ENCODE assay signal across 8 cellular contexts in genomic region chr10:120824864-120825263, GRCh38. TPM values are rescaled to one million over a fixed set of nuclear protein-coding genes. Genes with fewer than 3 reads are reported as not detected.
DNase-seq lines count a peak whose midpoint lies in the region; ATAC-seq and TF ChIP-seq lines count a peak whose summit lies in the region.

No MANE protein-coding gene starts in this region.

- TF ChIP-seq POLR2A in esophagus squamous epithelium (IDR thresholded peaks at IDR 0.05) = no peak

- H3K9me3 Mint-ChIP-seq in activated T-cell treated with anti-CD3 and anti-CD28 coated beads, Interleukin-2, amount 50 U/mL, for 72 hours = no peaks in the 10 kb centered on the region
- no peaks in the 10 kb centered on the region for H3K9me3 Mint-ChIP-seq in activated T-cell treated with anti-CD3 and anti-CD28 coated beads, Interleukin-2, amount 50 U/mL, for 4 hours
- no peaks in the 10 kb centered on the region for H3K9me3 Mint-ChIP-seq in effector memory CD8-positive, alpha-beta T cell

- no peak overlapping the region for H3K4me3 ChIP-seq in cardiac fibroblast (replicated peaks in 1 of 2; ENCODE audit: low read depth in 2 of 2, low read length in 2 of 2)
- no peak overlapping the region for H3K4me3 ChIP-seq in esophagus squamous epithelium

- H3K27me3 ChIP-seq in esophagus squamous epithelium = no peaks in the 10 kb centered on the region

- H3K4me1 ChIP-seq in esophagus squamous epithelium = no peaks in the 10 kb centered on the region

- H3K4me1 Mint-ChIP-seq in activated T-cell treated with anti-CD3 and anti-CD28 coated beads, Interleukin-2, amount 50 U/mL, for 72 hours (ENCODE audit: low read depth) = no peaks in the 10 kb centered on the region
- no peaks in the 10 kb centered on the region for H3K4me1 Mint-ChIP-seq in activated T-cell treated with anti-CD3 and anti-CD28 coated beads, Interleukin-2, amount 50 U/mL, for 4 hours (ENCODE audit: low read depth)
- peaks cover 0 to 3% of the 10 kb centered on the region in 2 donors for H3K4me1 Mint-ChIP-seq in effector memory CD8-positive, alpha-beta T cell (ENCODE audit: low read depth in 2 of 2)

- H3K27me3 Mint-ChIP-seq in activated T-cell treated with anti-CD3 and anti-CD28 coated beads, Interleukin-2, amount 50 U/mL, for 72 hours (ENCODE audit: low read depth) = peaks cover 7% of the 10 kb centered on the region
- peaks cover 5% of the 10 kb centered on the region for H3K27me3 Mint-ChIP-seq in activated T-cell treated with anti-CD3 and anti-CD28 coated beads, Interleukin-2, amount 50 U/mL, for 4 hours (ENCODE audit: low read depth)
- peaks cover 14 to 57% of the 10 kb centered on the region in 2 donors for H3K27me3 Mint-ChIP-seq in effector memory CD8-positive, alpha-beta T cell

- H3K4me3 Mint-ChIP-seq in activated T-cell treated with anti-CD3 and anti-CD28 coated beads, Interleukin-2, amount 50 U/mL, for 72 hours = no peak overlapping the region
- H3K4me3 Mint-ChIP-seq in activated T-cell treated with anti-CD3 and anti-CD28 coated beads, Interleukin-2, amount 50 U/mL, for 4 hours = no peak overlapping the region
- no peak overlapping the region for H3K4me3 Mint-ChIP-seq in effector memory CD8-positive, alpha-beta T cell

- H3K27ac Mint-ChIP-seq in activated T-cell treated with anti-CD3 and anti-CD28 coated beads, Interleukin-2, amount 50 U/mL, for 72 hours = no peak overlapping the region
- no peak overlapping the region for H3K27ac Mint-ChIP-seq in effector memory CD8-positive, alpha-beta T cell

- intact Hi-C loops in esophagus squamous epithelium (cut with DNase I) = no loop called here

- no peaks in the 10 kb centered on the region for H3K36me3 ChIP-seq in esophagus squamous epithelium

- ATAC-seq in activated T-cell treated with anti-CD3 and anti-CD28 coated beads, Interleukin-2, amount 50 U/mL, for 72 hours (replicated peaks in 1 of 2) = no peak
- no peak for ATAC-seq in activated T-cell treated with anti-CD3 and anti-CD28 coated beads, Interleukin-2, amount 50 U/mL, for 4 hours
- ATAC-seq in effector memory CD8-positive, alpha-beta T cell (replicated peaks) = no peak

- no peaks in the 10 kb centered on the region for H3K36me3 Mint-ChIP-seq in activated T-cell treated with anti-CD3 and anti-CD28 coated beads, Interleukin-2, amount 50 U/mL, for 72 hours (ENCODE audit: insufficient read depth in 2 of 2)
- H3K36me3 Mint-ChIP-seq in activated T-cell treated with anti-CD3 and anti-CD28 coated beads, Interleukin-2, amount 50 U/mL, for 4 hours (ENCODE audit: insufficient read depth) = no peaks in the 10 kb centered on the region
- no peaks in the 10 kb centered on the region for H3K36me3 Mint-ChIP-seq in effector memory CD8-positive, alpha-beta T cell (ENCODE audit: insufficient read depth)

- WGBS in esophagus squamous epithelium, 2 donors = 46 to 49% methylated on average over 9 to 10 of the region's 10 CpGs

- TF ChIP-seq CTCF in cardiac fibroblast (IDR thresholded peaks at IDR 0.05; ENCODE audit: low read depth, low read length) = no peak
- peak in 3 of 6 experiments; percentile 15 to 56 (median 27) for TF ChIP-seq CTCF in esophagus squamous epithelium (IDR thresholded peaks at IDR 0.05)

- no peak overlapping the region for H3K27ac ChIP-seq in esophagus squamous epithelium

- H3K9me3 ChIP-seq in esophagus squamous epithelium = no peaks in the 10 kb centered on the region

- peak; percentile 3 to 16 for DNase-seq in activated T-cell treated with anti-CD3 and anti-CD28 coated beads, Interleukin-2, amount 50 U/mL, for 72 hours
- no peak for DNase-seq in activated T-cell treated with anti-CD3 and anti-CD28 coated beads, Interleukin-2, amount 50 U/mL, for 4 hours
- DNase-seq in NCI-H446 treated with DMSO at 0.1 percent for 48 hours (lab: John Stamatoyannopoulos, UW) = peak; percentile 67
- DNase-seq in cardiac fibroblast (ENCODE audit: low read depth in 2 of 2) = peak; percentile 4 to 5
- DNase-seq in pons (ENCODE audit: low spot score) = peak; percentile 46
- no peak for DNase-seq in esophagus squamous epithelium (lab: John Stamatoyannopoulos, UW)
- DNase-seq in effector memory CD8-positive, alpha-beta T cell = no peak
- DNase-seq in activated gamma-delta T cell treated with Interleukin-2 at 50 U/mL for 16 hours = no peak

RNA-seq across cellular contexts. Expression of gene WDR11, which starts 26.3 kb away (rescaled TPM):
- 10 to 100 TPM; 71.1 to 77.9 TPM for total RNA-seq in activated T-cell treated with anti-CD3 and anti-CD28 coated beads, Interleukin-2, amount 50 U/mL, for 72 hours
- total RNA-seq in activated T-cell treated with anti-CD3 and anti-CD28 coated beads, Interleukin-2, amount 50 U/mL, for 4 hours = 10 to 100 TPM; 23.6 to 32.3 (median 24.7) TPM
- 10 to 100 TPM; 21.9 to 50.7 (median 39.2) TPM for total RNA-seq in esophagus squamous epithelium

Comparison
In these comparisons a context has a peak if more than half of its experiments do, and no peak if none do; other contexts are left out.
1. DNase-seq: peak in activated T-cell treated with anti-CD3 and anti-CD28 coated beads, Interleukin-2, amount 50 U/mL, for 72 hours (2 of 2), NCI-H446 treated with DMSO at 0.1 percent for 48 hours (single experiment), cardiac fibroblast (2 of 2) and pons (single experiment); none in activated T-cell treated with anti-CD3 and anti-CD28 coated beads, Interleukin-2, amount 50 U/mL, for 4 hours (single experiment), esophagus squamous epithelium (single experiment), effector memory CD8-positive, alpha-beta T cell (0 of 3) and activated gamma-delta T cell treated with Interleukin-2 at 50 U/mL for 16 hours (single experiment).